15 cellular contexts compared by ENCODE assay signal in the genomic region with DNA sequence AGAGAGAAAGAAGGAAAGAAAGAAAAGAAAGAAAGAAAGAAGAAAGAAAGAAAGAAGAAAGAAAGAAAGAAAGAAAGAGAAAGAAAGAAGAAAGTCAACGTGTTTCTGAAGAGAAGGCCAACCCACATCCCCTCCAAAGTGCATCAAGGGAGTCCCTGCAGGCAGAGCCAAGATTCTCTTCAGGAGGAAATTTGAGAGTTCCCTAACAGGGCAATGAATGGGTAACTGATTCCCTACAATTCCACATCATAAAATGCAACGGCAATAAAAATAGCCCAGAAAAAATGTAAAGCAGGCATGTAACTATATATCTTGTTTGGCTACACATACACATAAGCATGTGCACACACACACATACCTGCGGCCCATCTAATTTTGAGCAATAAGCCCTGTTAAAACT. TPM values are rescaled to one million over a fixed set of nuclear protein-coding genes. Genes with fewer than 3 reads are reported as not detected.
"Had no signal": no experiment of that assay in that cellular context is flagged by ENCODE, and none has a peak within 500 bp of the region (broad histone marks: within the 10 kb centered on the region; RNA-seq: fewer than 3 reads in every experiment).

No MANE protein-coding gene starts in this region.

RNA-seq across cellular contexts. Expression of gene SFTPA2, which starts 15.8 kb away (rescaled TPM):
- total RNA-seq: hepatocyte; kidney epithelial cell; left ventricle myocardium inferior; lower leg skin; lung microvascular endothelial cell; mammary epithelial cell; mesenteric fat pad; mononuclear cell; naive thymus-derived CD4-positive, alpha-beta T cell; naive thymus-derived CD8-positive, alpha-beta T cell had no signal
- polyA plus RNA-seq: hepatocyte; immature natural killer cell; keratinocyte; liver; mammary epithelial cell; naive thymus-derived CD4-positive, alpha-beta T cell; naive thymus-derived CD8-positive, alpha-beta T cell had no signal

RNA-seq across cellular contexts. Expression of gene EIF5AL1, which starts 32.1 kb away (rescaled TPM):
- total RNA-seq: lower lobe of right lung, mesothelial cell of epicardium had no signal
